In genomic region chr10:104340099-104340594, GRCh38 we compare ENCODE assay signal across 1 cellular context.
TF ChIP-seq lines count a peak whose summit lies in the region.

No MANE protein-coding gene starts in this region.

TF ChIP-seq in GM23338, 12 proteins besides CTCF, POLR2A, EP300 and RAD21 (continued from another document):
- TF ChIP-seq ZNF462 (CRISPR knock-in tag; IDR thresholded peaks at IDR 0.05) = no peak
- no peak for TF ChIP-seq POLR2AphosphoS5 (IDR thresholded peaks at IDR 0.05; ENCODE audit: low read depth)
- no peak for TF ChIP-seq ETS1 (IDR thresholded peaks at IDR 0.05)
- no peak for TF ChIP-seq JUNB (IDR thresholded peaks at IDR 0.05; ENCODE audit: unreplicated experiment)
- TF ChIP-seq ZNF331 (CRISPR knock-in tag; IDR thresholded peaks at IDR 0.05; ENCODE audit: low read depth) = no peak
- TF ChIP-seq ZNF114 (CRISPR knock-in tag; IDR thresholded peaks at IDR 0.05) = no peak
- no peak for TF ChIP-seq EZH2phosphoT487 (IDR thresholded peaks at IDR 0.05; ENCODE audit: unreplicated experiment)
